Comparison of ENCODE assay signal across 9 cellular contexts in the genomic region with DNA sequence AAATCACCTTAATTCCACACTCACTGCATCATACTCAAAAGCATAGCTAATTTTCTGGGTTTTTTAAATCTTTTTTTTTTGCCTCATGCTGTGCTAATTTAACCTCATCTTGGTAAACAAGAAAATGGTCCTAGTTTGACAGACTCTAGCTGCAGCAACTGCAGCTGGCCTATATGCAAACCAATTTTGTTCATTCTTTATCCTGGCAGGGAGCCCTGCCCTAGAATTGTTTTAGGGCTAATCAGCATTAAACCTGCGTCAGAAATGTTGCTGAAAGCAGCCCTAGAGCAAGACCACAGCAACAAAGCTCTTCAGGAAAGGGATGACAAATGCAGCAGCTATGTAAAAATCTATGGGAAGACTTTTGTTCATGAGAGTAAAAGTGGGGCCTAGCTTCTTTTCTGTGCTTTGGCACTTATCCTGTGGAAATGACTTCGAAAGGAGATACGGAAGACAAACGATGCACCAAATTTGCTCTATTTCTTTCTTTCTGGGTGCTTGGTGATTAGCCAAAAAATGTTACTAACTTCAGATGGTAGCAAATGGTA.
DNase-seq lines count a peak whose midpoint lies in the region; ATAC-seq and TF ChIP-seq lines count a peak whose summit lies in the region.
"Had no signal": no experiment of that assay in that cellular context is flagged by ENCODE, and none has a peak within 500 bp of the region (broad histone marks: within the 10 kb centered on the region; RNA-seq: fewer than 3 reads in every experiment).

No MANE protein-coding gene starts in this region.

- peaks cover 60% of the 10 kb centered on the region for H3K4me1 ChIP-seq in HUES64 (ENCODE audit: insufficient read depth, low read length)

- no peaks in the 10 kb centered on the region for H3K9me3 ChIP-seq in HUES64 (ENCODE audit: insufficient read depth, low read depth, low read length)

- no peak overlapping the region for H3K27ac Mint-ChIP-seq in activated naive CD4-positive, alpha-beta T cell treated with anti-CD3 and anti-CD28 coated beads, Interleukin-2, amount 50 U/mL, for 72 hours

- intact Hi-C loops in lower leg skin (cut with DNase I; ENCODE audit: low total_unique reads), result no loop called here

- TF ChIP-seq CTCF in VCaP (conservative IDR thresholded peaks at IDR 0.05) (no peak), lower leg skin (IDR thresholded peaks at IDR 0.05) (no peak), GM20000 (IDR thresholded peaks at IDR 0.05; ENCODE audit: extremely low read depth, missing control alignments) (no peak)

- H3K27ac ChIP-seq in HUES64 (ENCODE audit: low read depth, low read length) (peak overlapping the region; percentile 96), VCaP (peak overlapping the region; percentile 86)

- peak; percentile 31 for DNase-seq in 8988T
- DNase-seq in iPS-NIHi7 (ENCODE audit: extremely low spot score), result peak; percentile 53
- DNase-seq in activated naive CD4-positive, alpha-beta T cell treated with anti-CD3 and anti-CD28 coated beads, Interleukin-2, amount 50 U/mL, for 72 hours (ENCODE audit: low spot score in 2 of 2), result no peak
- no peak for DNase-seq in lower leg skin (ENCODE audit: low spot score in 2 of 2)
- no peak for DNase-seq in GM20000 (ENCODE audit: low spot score)
- DNase-seq: DND-41 had no signal

- no peaks in the 10 kb centered on the region for H3K9me3 Mint-ChIP-seq in activated naive CD4-positive, alpha-beta T cell treated with anti-CD3 and anti-CD28 coated beads, Interleukin-2, amount 50 U/mL, for 72 hours

- H3K4me3 ChIP-seq in HUES64 (ENCODE audit: low read length) (peak overlapping the region; percentile 7), lower leg skin (ENCODE audit: low read depth, poor library complexity, severe bottlenecking) (no peak overlapping the region)

- peak overlapping the region; percentile 64 for H3K9ac ChIP-seq in HUES64 (ENCODE audit: low read depth, low read length)

- no peak for ATAC-seq in HG02884 (IDR thresholded peaks at IDR 0.05; ENCODE audit: unreplicated experiment)
- ATAC-seq in activated naive CD4-positive, alpha-beta T cell treated with anti-CD3 and anti-CD28 coated beads, Interleukin-2, amount 50 U/mL, for 72 hours, result no peak

- no peaks in the 10 kb centered on the region for H3K36me3 ChIP-seq in HUES64 (ENCODE audit: insufficient read depth, low read length)

- 24% methylated on average over 4 of the region's 4 CpGs for WGBS in HUES64
- 59 to 67% methylated on average over 4 of the region's 4 CpGs for WGBS in lower leg skin, 2 donors

- TF ChIP-seq POLR2A in lower leg skin (IDR thresholded peaks at IDR 0.05), result no peak

- no peaks in the 10 kb centered on the region for H3K36me3 Mint-ChIP-seq in activated naive CD4-positive, alpha-beta T cell treated with anti-CD3 and anti-CD28 coated beads, Interleukin-2, amount 50 U/mL, for 72 hours

- no peaks in the 10 kb centered on the region for H3K27me3 ChIP-seq in HUES64 (ENCODE audit: insufficient read depth, low read length)

Comparison
In these comparisons a context has a peak if more than half of its experiments do, and no peak if none do; other contexts are left out.
1. DNase-seq: peak in 8988T (single experiment) and iPS-NIHi7 (single experiment); none in activated naive CD4-positive, alpha-beta T cell treated with anti-CD3 and anti-CD28 coated beads, Interleukin-2, amount 50 U/mL, for 72 hours (0 of 2), lower leg skin (0 of 2) and GM20000 (single experiment).